Comparison of ENCODE assay signal across 10 cellular contexts in the genomic region with DNA sequence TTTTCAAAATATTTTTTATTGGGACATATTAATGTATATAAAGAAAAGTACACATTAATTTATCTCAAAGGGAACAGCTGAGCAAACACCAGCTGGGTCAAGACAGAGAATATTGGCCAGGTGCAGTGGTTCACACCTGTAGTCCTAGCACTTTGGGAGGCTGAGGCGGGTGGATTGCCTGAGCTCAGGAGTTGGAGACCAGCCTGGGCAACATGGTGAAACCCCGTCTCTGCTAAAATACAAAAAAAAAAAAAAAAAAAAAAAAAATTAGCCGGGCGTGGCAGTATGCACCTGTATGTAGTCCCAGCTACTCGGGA. TPM values are rescaled to one million over a fixed set of nuclear protein-coding genes. Genes with fewer than 3 reads are reported as not detected.
DNase-seq lines count a peak whose midpoint lies in the region; ATAC-seq and TF ChIP-seq lines count a peak whose summit lies in the region.
"Not testable (repeated sequence)": the region's sequence is repeated elsewhere in the genome, so short reads cannot be mapped to it uniquely, and the experiment has no call there.
"Had no signal": no experiment of that assay in that cellular context is flagged by ENCODE, and none has a peak within 500 bp of the region (broad histone marks: within the 10 kb centered on the region; RNA-seq: fewer than 3 reads in every experiment).

No MANE protein-coding gene starts in this region.

- peak overlapping the region; percentile 82 for H3K27ac Mint-ChIP-seq in T-helper 2 cell treated with Interferon-gamma antibody and Interleukin-4, amounts not matched to agents 5 μg/mL and 100 μg/mL, for 36 hours

- H3K9me3 Mint-ChIP-seq in T-helper 2 cell treated with Interferon-gamma antibody and Interleukin-4, amounts not matched to agents 5 μg/mL and 100 μg/mL, for 36 hours, result not testable (repeated sequence)

- H3K36me3 ChIP-seq in mucosa of descending colon (ENCODE audit: low read depth), result not testable (repeated sequence)

- H3K4me3 ChIP-seq in mucosa of descending colon, result not testable (repeated sequence)

- not testable (repeated sequence) for H3K4me3 Mint-ChIP-seq in T-helper 2 cell treated with Interferon-gamma antibody and Interleukin-4, amounts not matched to agents 5 μg/mL and 100 μg/mL, for 36 hours

- H3K4me1 Mint-ChIP-seq in T-helper 2 cell treated with Interferon-gamma antibody and Interleukin-4, amounts not matched to agents 5 μg/mL and 100 μg/mL, for 36 hours (ENCODE audit: low read depth), result peaks cover 28% of the 10 kb centered on the region

- H3K36me3 Mint-ChIP-seq in T-helper 2 cell treated with Interferon-gamma antibody and Interleukin-4, amounts not matched to agents 5 μg/mL and 100 μg/mL, for 36 hours (ENCODE audit: low read depth), result peaks cover 20% of the 10 kb centered on the region

- ATAC-seq in mucosa of descending colon, result peak; percentile 71

- H3K27me3 Mint-ChIP-seq in T-helper 2 cell treated with Interferon-gamma antibody and Interleukin-4, amounts not matched to agents 5 μg/mL and 100 μg/mL, for 36 hours (ENCODE audit: low read depth), result not testable (repeated sequence)

- intact Hi-C loops in mucosa of descending colon (cut with DNase I, micrococcal nuclease), result not testable (repeated sequence)

- TF ChIP-seq CTCF in mucosa of descending colon (IDR thresholded peaks at IDR 0.05), result not testable (repeated sequence)

- H3K9me3 ChIP-seq in mucosa of descending colon, result not testable (repeated sequence)

- H3K4me1 ChIP-seq in mucosa of descending colon (ENCODE audit: low read depth), result not testable (repeated sequence)

- DNase-seq in DMS153 (lab: John Stamatoyannopoulos, UW), result peak; percentile 88
- peak; percentile 22 for DNase-seq in NCI-H1092 (lab: John Stamatoyannopoulos, UW)
- DNase-seq in NCI-H187 treated with DMSO at 0.1 percent for 48 hours (lab: John Stamatoyannopoulos, UW), result peak; percentile 7
- DNase-seq in NCI-H2171 treated with DMSO at 0.1 percent for 48 hours (lab: John Stamatoyannopoulos, UW), result peak; percentile 37
- DNase-seq in NCI-H748 (lab: John Stamatoyannopoulos, UW; ENCODE audit: unreplicated experiment), result peak; percentile 96
- DNase-seq in T-helper 2 cell treated with Interferon-gamma antibody and Interleukin-4, amounts not matched to agents 5 μg/mL and 100 μg/mL, for 36 hours (ENCODE audit: low spot score), result not testable (repeated sequence)
- peak in 1 of 3 donors; percentile 77 for DNase-seq in mucosa of descending colon

RNA-seq across cellular contexts. Expression of a gene that starts 14.3 kb away (rescaled TPM):
- 10 to 100 TPM in 2 of 3 donors, 1 to 10 TPM in 1; 7.3 to 22.0 (median 21.5) TPM for total RNA-seq in mucosa of descending colon
- total RNA-seq: G401, M059J, Right ventricle myocardium inferior had no signal

RNA-seq across cellular contexts. Expression of a gene that starts 19.8 kb away (rescaled TPM):
- total RNA-seq in mucosa of descending colon, result 10 to 100 TPM; 49.0 to 68.6 (median 55.8) TPM
